Comparison of ENCODE assay signal across 9 cellular contexts in genomic region chr3:62445267-62445666, GRCh38.
DNase-seq lines count a peak whose midpoint lies in the region; ATAC-seq, FAIRE-seq and TF ChIP-seq lines count a peak whose summit lies in the region.
"Had no signal": no experiment of that assay in that cellular context is flagged by ENCODE, and none has a peak within 500 bp of the region (broad histone marks: within the 10 kb centered on the region; RNA-seq: fewer than 3 reads in every experiment).

No MANE protein-coding gene starts in this region.

- no peaks in the 10 kb centered on the region for H4K20me1 ChIP-seq in astrocyte (ENCODE audit: insufficient read depth, low read length)

- peak overlapping the region; percentile 24 for H3K9ac ChIP-seq in astrocyte (ENCODE audit: low read length)

- H3K27me3 ChIP-seq in astrocyte (ENCODE audit: insufficient read depth, low read length) (peaks cover 3% of the 10 kb centered on the region), right lobe of liver (no peaks in the 10 kb centered on the region)

- H3K27me3 Mint-ChIP-seq in astrocyte (ENCODE audit: low read depth, unreplicated experiment): peaks cover 14% of the 10 kb centered on the region

- WGBS in right lobe of liver (ENCODE audit: insufficient coverage, low coverage, low lambda C conversion rate, missing lambda C conversion rate): 5% methylated on average over 1 of the region's 1 CpG

- H3K4me3 ChIP-seq in astrocyte (ENCODE audit: insufficient read depth, low read depth, low read length) (no peak overlapping the region), right lobe of liver (peak overlapping the region; percentile 10 to 41 (median 12))

- DNase-seq in DMS 273 treated with DMSO at 0.1 percent for 48 hours (lab: John Stamatoyannopoulos, UW): peak; percentile 16
- DNase-seq in M059J (ENCODE audit: low read depth): peak; percentile 29
- peak; percentile 21 for DNase-seq in astrocyte (ENCODE audit: low read depth)
- DNase-seq in right lobe of liver: no peak
- no peak for DNase-seq in NCI-H187 (lab: John Stamatoyannopoulos, UW)
- no peak for DNase-seq in NK-92 treated with Interleukin-12 subunit alpha and Interleukin-12 subunit beta, amount 100 ng/mL, for 24 hours (lab: John Stamatoyannopoulos, UW)
- DNase-seq in NCI-H69 (lab: John Stamatoyannopoulos, UW): no peak
- no peak for DNase-seq in DMS114 treated with DMSO at 0.1 percent for 48 hours (lab: John Stamatoyannopoulos, UW; ENCODE audit: unreplicated experiment)
- DNase-seq: foreskin melanocyte had no signal

- peak; percentile 64 to 83 (median 71) for ATAC-seq in right lobe of liver

- no peaks in the 10 kb centered on the region for H3K4me1 ChIP-seq in astrocyte (ENCODE audit: insufficient read depth, low read length)
- H3K4me1 ChIP-seq in right lobe of liver: peaks cover 0 to 9% (median 0%) of the 10 kb centered on the region in 4 donors

- FAIRE-seq in astrocyte (lab: Jason Lieb, UNC): no peak

- no peaks in the 10 kb centered on the region for H3K36me3 Mint-ChIP-seq in astrocyte (ENCODE audit: low read depth, unreplicated experiment)

- no peaks in the 10 kb centered on the region for H3K79me2 ChIP-seq in astrocyte (ENCODE audit: insufficient read depth, low read length)

- no peak for TF ChIP-seq POLR2A in right lobe of liver (IDR thresholded peaks at IDR 0.05)

- H3K27ac ChIP-seq in astrocyte (ENCODE audit: low read depth, low read length): no peak overlapping the region
- H3K27ac ChIP-seq in right lobe of liver: no peak overlapping the region

- peak overlapping the region; percentile 24 for H3K27ac Mint-ChIP-seq in astrocyte (ENCODE audit: unreplicated experiment)

- intact Hi-C loops in right lobe of liver (cut with DNase I): no loop called here

- peak overlapping the region; percentile 72 for H3K4me2 ChIP-seq in astrocyte (ENCODE audit: low read length)

- peaks cover 1% of the 10 kb centered on the region for H3K4me1 Mint-ChIP-seq in astrocyte (ENCODE audit: low read depth, unreplicated experiment)

- peak overlapping the region; percentile 62 for H3K4me3 Mint-ChIP-seq in astrocyte (ENCODE audit: unreplicated experiment)

- H3K9me3 ChIP-seq in astrocyte (ENCODE audit: insufficient read depth, low read depth, low read length) (no peaks in the 10 kb centered on the region), right lobe of liver (no peaks in the 10 kb centered on the region)

- no peaks in the 10 kb centered on the region for H3K36me3 ChIP-seq in astrocyte (ENCODE audit: insufficient read depth, low read length)
- no peaks in the 10 kb centered on the region for H3K36me3 ChIP-seq in right lobe of liver

- no peak overlapping the region for H2AFZ ChIP-seq in astrocyte (ENCODE audit: low read depth, low read length)

- no peaks in the 10 kb centered on the region for H3K9me3 Mint-ChIP-seq in astrocyte (ENCODE audit: unreplicated experiment)

- TF ChIP-seq CTCF in astrocyte (IDR thresholded peaks at IDR 0.05; ENCODE audit: insufficient read depth, low read depth, low read length): no peak
- TF ChIP-seq CTCF in right lobe of liver (IDR thresholded peaks at IDR 0.05): no peak

Comparison
In these comparisons a context has a peak if more than half of its experiments do, and no peak if none do; other contexts are left out.
1. DNase-seq: peak in DMS 273 treated with DMSO at 0.1 percent for 48 hours (single experiment), M059J (single experiment) and astrocyte (single experiment); none in right lobe of liver (0 of 3), NCI-H187 (0 of 2), NK-92 treated with Interleukin-12 subunit alpha and Interleukin-12 subunit beta, amount 100 ng/mL, for 24 hours (single experiment), NCI-H69 (single experiment) and DMS114 treated with DMSO at 0.1 percent for 48 hours (single experiment).